Comparison of ENCODE assay signal across 2 cellular contexts in genomic region chr6:32950010-32950409, GRCh38.
A peak's percentile ranks its signal among the peaks of the same experiment; 100 is the strongest.
TF ChIP-seq lines count a peak whose summit lies in the region.

No MANE protein-coding gene starts in this region.

TF ChIP-seq in HepG2, 621 proteins besides CTCF, POLR2A, EP300 and RAD21:
- TF ChIP-seq CREB1 (IDR thresholded peaks at IDR 0.05) = peak; percentile 62
- no peak for TF ChIP-seq CREB1 (CRISPR knock-in tag; IDR thresholded peaks at IDR 0.05)
- TF ChIP-seq ASH2L (IDR thresholded peaks at IDR 0.05; ENCODE audit: insufficient read length, low read depth, low read length) = no peak
TF ChIP-seq in HepG2: peak in this region for 1.

TF ChIP-seq in GM23338, 12 proteins besides CTCF, POLR2A, EP300 and RAD21:
- TF ChIP-seq EZH2phosphoT487 (IDR thresholded peaks at IDR 0.05; ENCODE audit: unreplicated experiment) = no peak
- no peak for TF ChIP-seq ZNF331 (CRISPR knock-in tag; IDR thresholded peaks at IDR 0.05; ENCODE audit: low read depth)
- no peak for TF ChIP-seq ETS1 (IDR thresholded peaks at IDR 0.05)
- TF ChIP-seq, protein P1, sequence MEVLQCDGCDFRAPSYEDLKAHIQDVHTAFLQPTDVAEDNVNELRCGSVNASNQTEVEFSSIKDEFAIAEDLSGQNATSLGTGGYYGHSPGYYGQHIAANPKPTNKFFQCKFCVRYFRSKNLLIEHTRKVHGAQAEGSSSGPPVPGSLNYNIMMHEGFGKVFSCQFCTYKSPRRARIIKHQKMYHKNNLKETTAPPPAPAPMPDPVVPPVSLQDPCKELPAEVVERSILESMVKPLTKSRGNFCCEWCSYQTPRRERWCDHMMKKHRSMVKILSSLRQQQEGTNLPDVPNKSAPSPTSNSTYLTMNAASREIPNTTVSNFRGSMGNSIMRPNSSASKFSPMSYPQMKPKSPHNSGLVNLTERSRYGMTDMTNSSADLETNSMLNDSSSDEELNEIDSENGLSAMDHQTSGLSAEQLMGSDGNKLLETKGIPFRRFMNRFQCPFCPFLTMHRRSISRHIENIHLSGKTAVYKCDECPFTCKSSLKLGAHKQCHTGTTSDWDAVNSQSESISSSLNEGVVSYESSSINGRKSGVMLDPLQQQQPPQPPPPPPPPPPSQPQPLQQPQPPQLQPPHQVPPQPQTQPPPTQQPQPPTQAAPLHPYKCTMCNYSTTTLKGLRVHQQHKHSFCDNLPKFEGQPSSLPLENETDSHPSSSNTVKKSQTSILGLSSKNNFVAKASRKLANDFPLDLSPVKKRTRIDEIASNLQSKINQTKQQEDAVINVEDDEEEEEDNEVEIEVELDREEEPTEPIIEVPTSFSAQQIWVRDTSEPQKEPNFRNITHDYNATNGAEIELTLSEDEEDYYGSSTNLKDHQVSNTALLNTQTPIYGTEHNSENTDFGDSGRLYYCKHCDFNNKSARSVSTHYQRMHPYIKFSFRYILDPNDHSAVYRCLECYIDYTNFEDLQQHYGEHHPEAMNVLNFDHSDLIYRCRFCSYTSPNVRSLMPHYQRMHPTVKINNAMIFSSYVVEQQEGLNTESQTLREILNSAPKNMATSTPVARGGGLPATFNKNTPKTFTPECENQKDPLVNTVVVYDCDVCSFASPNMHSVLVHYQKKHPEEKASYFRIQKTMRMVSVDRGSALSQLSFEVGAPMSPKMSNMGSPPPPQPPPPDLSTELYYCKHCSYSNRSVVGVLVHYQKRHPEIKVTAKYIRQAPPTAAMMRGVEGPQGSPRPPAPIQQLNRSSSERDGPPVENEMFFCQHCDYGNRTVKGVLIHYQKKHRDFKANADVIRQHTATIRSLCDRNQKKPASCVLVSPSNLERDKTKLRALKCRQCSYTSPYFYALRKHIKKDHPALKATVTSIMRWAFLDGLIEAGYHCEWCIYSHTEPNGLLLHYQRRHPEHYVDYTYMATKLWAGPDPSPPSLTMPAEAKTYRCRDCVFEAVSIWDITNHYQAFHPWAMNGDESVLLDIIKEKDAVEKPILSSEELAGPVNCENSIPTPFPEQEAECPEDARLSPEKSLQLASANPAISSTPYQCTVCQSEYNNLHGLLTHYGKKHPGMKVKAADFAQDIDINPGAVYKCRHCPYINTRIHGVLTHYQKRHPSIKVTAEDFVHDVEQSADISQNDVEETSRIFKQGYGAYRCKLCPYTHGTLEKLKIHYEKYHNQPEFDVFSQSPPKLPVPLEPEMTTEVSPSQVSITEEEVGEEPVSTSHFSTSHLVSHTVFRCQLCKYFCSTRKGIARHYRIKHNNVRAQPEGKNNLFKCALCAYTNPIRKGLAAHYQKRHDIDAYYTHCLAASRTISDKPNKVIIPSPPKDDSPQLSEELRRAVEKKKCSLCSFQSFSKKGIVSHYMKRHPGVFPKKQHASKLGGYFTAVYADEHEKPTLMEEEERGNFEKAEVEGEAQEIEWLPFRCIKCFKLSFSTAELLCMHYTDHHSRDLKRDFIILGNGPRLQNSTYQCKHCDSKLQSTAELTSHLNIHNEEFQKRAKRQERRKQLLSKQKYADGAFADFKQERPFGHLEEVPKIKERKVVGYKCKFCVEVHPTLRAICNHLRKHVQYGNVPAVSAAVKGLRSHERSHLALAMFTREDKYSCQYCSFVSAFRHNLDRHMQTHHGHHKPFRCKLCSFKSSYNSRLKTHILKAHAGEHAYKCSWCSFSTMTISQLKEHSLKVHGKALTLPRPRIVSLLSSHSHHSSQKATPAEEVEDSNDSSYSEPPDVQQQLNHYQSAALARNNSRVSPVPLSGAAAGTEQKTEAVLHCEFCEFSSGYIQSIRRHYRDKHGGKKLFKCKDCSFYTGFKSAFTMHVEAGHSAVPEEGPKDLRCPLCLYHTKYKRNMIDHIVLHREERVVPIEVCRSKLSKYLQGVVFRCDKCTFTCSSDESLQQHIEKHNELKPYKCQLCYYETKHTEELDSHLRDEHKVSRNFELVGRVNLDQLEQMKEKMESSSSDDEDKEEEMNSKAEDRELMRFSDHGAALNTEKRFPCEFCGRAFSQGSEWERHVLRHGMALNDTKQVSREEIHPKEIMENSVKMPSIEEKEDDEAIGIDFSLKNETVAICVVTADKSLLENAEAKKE (CRISPR knock-in tag; IDR thresholded peaks at IDR 0.05) = no peak
- TF ChIP-seq NANOG (IDR thresholded peaks at IDR 0.05; ENCODE audit: borderline replicate concordance) = no peak
TF ChIP-seq in GM23338: peak in this region for 0.
